In genomic region chrX:1788300-1788911, GRCh38 we compare ENCODE assay signal across 34 cellular contexts.
"Had no signal": no experiment of that assay in that cellular context is flagged by ENCODE, and none has a peak within 500 bp of the region (broad histone marks: within the 10 kb centered on the region; RNA-seq: fewer than 3 reads in every experiment).

No MANE protein-coding gene starts in this region.

- H3K4me1 ChIP-seq: body of pancreas, breast epithelium had no signal

- H3K36me3 ChIP-seq: brain microvascular endothelial cell, breast epithelium had no signal

- H3K27ac ChIP-seq: body of pancreas, brain microvascular endothelial cell, breast epithelium, VCaP had no signal

- DNase-seq: activated B cell treated with CpG ODN at 0.5 μM for 24 hours; activated CD4-positive, alpha-beta memory T cell treated with anti-CD3 and anti-CD28 coated beads for 36 hours; activated CD4-positive, alpha-beta T cell treated with anti-CD3 and anti-CD28 coated beads for 4 hours; activated CD4-positive, alpha-beta T cell treated with anti-CD3 and anti-CD28 coated beads, Interleukin-2, amount 10 ng/mL, durations not matched to agents 24 days and 14 days; activated CD4-positive, alpha-beta T cell treated with anti-CD3 and anti-CD28 coated beads, Interleukin-2, amount 50 U/mL, for 1 hour; activated CD4-positive, alpha-beta T cell treated with anti-CD3 and anti-CD28 coated beads, Interleukin-2, amount 50 U/mL, for 4 hours; activated CD4-positive, CD25-positive, alpha-beta regulatory T cell treated with anti-CD3 and anti-CD28 coated beads, Interleukin-2, amount 50 U/mL, for 72 hours; activated CD8-positive, alpha-beta memory T cell treated with anti-CD3 and anti-CD28 coated beads, Interleukin-2, amount 50 U/mL, for 4 hours; activated CD8-positive, alpha-beta T cell treated with anti-CD3 and anti-CD28 coated beads for 36 hours; activated gamma-delta T cell; activated naive CD4-positive, alpha-beta T cell treated with anti-CD3 and anti-CD28 coated beads, Interleukin-2, amount 10 ng/mL, durations not matched to agents 7 days and 5 days; activated naive CD4-positive, alpha-beta T cell treated with Interleukin-2 at 50 U/mL for 16 hours; activated naive CD8-positive, alpha-beta T cell treated with anti-CD3 and anti-CD28 coated beads, Interleukin-2, amount 10 ng/mL, durations not matched to agents 7 days and 5 days; activated naive CD8-positive, alpha-beta T cell treated with anti-CD3 and anti-CD28 coated beads, Interleukin-2, amount 50 U/mL, for 24 hours; activated T-cell treated with anti-CD3 and anti-CD28 coated beads for 4 hours; activated T-cell treated with anti-CD3 and anti-CD28 coated beads, Interleukin-2, amount 50 U/mL, for 1 hour; activated T-cell treated with anti-CD3 and anti-CD28 coated beads, Interleukin-2, amount 50 U/mL, for 4 hours; activated T-cell treated with anti-CD3 and anti-CD28 coated beads, Interleukin-2, amount 50 U/mL, for 72 hours; aorta; body of pancreas; brain microvascular endothelial cell; central memory CD4-positive, alpha-beta T cell; SW 1271; T-helper 1 cell; T-helper 2 cell; T-helper 9 cell had no signal

- H3K27me3 ChIP-seq: body of pancreas, brain microvascular endothelial cell, breast epithelium had no signal

- H3K27ac Mint-ChIP-seq: activated B cell treated with CpG ODN at 0.5 μM for 24 hours; activated CD4-positive, alpha-beta memory T cell treated with anti-CD3 and anti-CD28 coated beads for 36 hours; activated CD4-positive, alpha-beta T cell treated with anti-CD3 and anti-CD28 coated beads, Interleukin-2, amount 10 ng/mL, durations not matched to agents 24 days and 14 days; activated CD8-positive, alpha-beta T cell treated with anti-CD3 and anti-CD28 coated beads for 36 hours; activated naive CD4-positive, alpha-beta T cell treated with anti-CD3 and anti-CD28 coated beads, Interleukin-2, amount 10 ng/mL, durations not matched to agents 7 days and 5 days; activated naive CD4-positive, alpha-beta T cell treated with anti-CD3 and anti-CD28 coated beads, Interleukin-2, amount 50 U/mL, for 24 hours; activated naive CD8-positive, alpha-beta T cell; activated naive CD8-positive, alpha-beta T cell treated with anti-CD3 and anti-CD28 coated beads, Interleukin-2, amount 10 ng/mL, durations not matched to agents 7 days and 5 days; activated naive CD8-positive, alpha-beta T cell treated with anti-CD3 and anti-CD28 coated beads, Interleukin-2, amount 50 U/mL, for 24 hours; activated T-cell treated with anti-CD3 and anti-CD28 coated beads, Interleukin-2, amount 50 U/mL, for 72 hours; activated T-helper 1 cell treated with anti-CD3 and anti-CD28 coated beads, Interleukin-12 subunit alpha, Interleukin-12 subunit beta, Interleukin-2, Interleukin-4 antibody, amounts not matched to agents 30 ng/mL and 10 ng/mL and 1 ng/mL, durations not matched to agents 14 hours and 24 hours and 36 hours; activated T-helper 17 cell treated with anti-CD3 and anti-CD28 coated beads, Interleukin-2, amount 50 U/mL, for 72 hours; T-helper 1 cell treated with Interleukin-12 subunit alpha and Interleukin-12 subunit beta and Interleukin-4 antibody, amounts not matched to agents 30 μg/mL and 1 μg/mL, for 36 hours; T-helper 2 cell treated with Interferon-gamma antibody and Interleukin-4, amounts not matched to agents 5 μg/mL and 100 μg/mL, for 36 hours had no signal

- H3K4me1 Mint-ChIP-seq: activated B cell treated with CpG ODN at 0.5 μM for 24 hours; activated CD4-positive, alpha-beta T cell treated with anti-CD3 and anti-CD28 coated beads, Interleukin-2, amount 10 ng/mL, durations not matched to agents 24 days and 14 days; activated naive CD4-positive, alpha-beta T cell treated with anti-CD3 and anti-CD28 coated beads, Interleukin-2, amount 10 ng/mL, durations not matched to agents 7 days and 5 days; activated naive CD4-positive, alpha-beta T cell treated with anti-CD3 and anti-CD28 coated beads, Interleukin-2, amount 50 U/mL, for 24 hours; activated naive CD8-positive, alpha-beta T cell treated with anti-CD3 and anti-CD28 coated beads, Interleukin-2, amount 10 ng/mL, durations not matched to agents 7 days and 5 days; activated naive CD8-positive, alpha-beta T cell treated with anti-CD3 and anti-CD28 coated beads, Interleukin-2, amount 50 U/mL, for 24 hours; activated T-helper 17 cell treated with anti-CD3 and anti-CD28 coated beads, Interleukin-2, amount 50 U/mL, for 72 hours had no signal

- H3K9me3 ChIP-seq: body of pancreas had no signal

- H3K4me3 Mint-ChIP-seq: activated B cell treated with CpG ODN at 0.5 μM for 24 hours; activated CD4-positive, alpha-beta memory T cell treated with anti-CD3 and anti-CD28 coated beads for 36 hours; activated CD4-positive, alpha-beta T cell treated with anti-CD3 and anti-CD28 coated beads, Interleukin-2, amount 10 ng/mL, durations not matched to agents 24 days and 14 days; activated CD8-positive, alpha-beta T cell treated with anti-CD3 and anti-CD28 coated beads for 36 hours; activated naive CD4-positive, alpha-beta T cell treated with anti-CD3 and anti-CD28 coated beads, Interleukin-2, amount 10 ng/mL, durations not matched to agents 7 days and 5 days; activated naive CD4-positive, alpha-beta T cell treated with anti-CD3 and anti-CD28 coated beads, Interleukin-2, amount 50 U/mL, for 24 hours; activated naive CD8-positive, alpha-beta T cell; activated naive CD8-positive, alpha-beta T cell treated with anti-CD3 and anti-CD28 coated beads, Interleukin-2, amount 10 ng/mL, durations not matched to agents 7 days and 5 days; activated naive CD8-positive, alpha-beta T cell treated with anti-CD3 and anti-CD28 coated beads, Interleukin-2, amount 50 U/mL, for 24 hours; activated T-cell treated with anti-CD3 and anti-CD28 coated beads, Interleukin-2, amount 50 U/mL, for 4 hours; activated T-cell treated with anti-CD3 and anti-CD28 coated beads, Interleukin-2, amount 50 U/mL, for 72 hours; activated T-helper 1 cell treated with anti-CD3 and anti-CD28 coated beads, Interleukin-12 subunit alpha, Interleukin-12 subunit beta, Interleukin-2, Interleukin-4 antibody, amounts not matched to agents 30 ng/mL and 10 ng/mL and 1 ng/mL, durations not matched to agents 14 hours and 24 hours and 36 hours; activated T-helper 17 cell treated with anti-CD3 and anti-CD28 coated beads, Interleukin-2, amount 50 U/mL, for 72 hours; T-helper 1 cell treated with Interleukin-12 subunit alpha and Interleukin-12 subunit beta and Interleukin-4 antibody, amounts not matched to agents 30 μg/mL and 1 μg/mL, for 36 hours; T-helper 2 cell treated with Interferon-gamma antibody and Interleukin-4, amounts not matched to agents 5 μg/mL and 100 μg/mL, for 36 hours had no signal

- H3K4me3 ChIP-seq: body of pancreas, breast epithelium had no signal

- H3K27me3 Mint-ChIP-seq: activated CD4-positive, alpha-beta memory T cell treated with anti-CD3 and anti-CD28 coated beads for 36 hours; activated CD4-positive, alpha-beta T cell treated with anti-CD3 and anti-CD28 coated beads, Interleukin-2, amount 10 ng/mL, durations not matched to agents 24 days and 14 days; activated CD8-positive, alpha-beta T cell treated with anti-CD3 and anti-CD28 coated beads for 36 hours; activated naive CD4-positive, alpha-beta T cell treated with anti-CD3 and anti-CD28 coated beads, Interleukin-2, amount 10 ng/mL, durations not matched to agents 7 days and 5 days; activated naive CD8-positive, alpha-beta T cell treated with anti-CD3 and anti-CD28 coated beads, Interleukin-2, amount 10 ng/mL, durations not matched to agents 7 days and 5 days; activated naive CD8-positive, alpha-beta T cell treated with anti-CD3 and anti-CD28 coated beads, Interleukin-2, amount 50 U/mL, for 24 hours had no signal
